15 cellular contexts compared by ENCODE assay signal in genomic region chr1:210527091-210527490, GRCh38.
"Had no signal": no experiment of that assay in that cellular context is flagged by ENCODE, and none has a peak within 500 bp of the region (broad histone marks: within the 10 kb centered on the region; RNA-seq: fewer than 3 reads in every experiment).

No MANE protein-coding gene starts in this region.

- H3K4me1 ChIP-seq: breast epithelium, gastrocnemius medialis, right lobe of liver, spleen, upper lobe of left lung had no signal

- ATAC-seq: activated CD8-positive, alpha-beta T cell treated with anti-CD3 and anti-CD28 coated beads, Interleukin-2, amount 10 ng/mL, durations not matched to agents 7 days and 5 days; gastrocnemius medialis; right lobe of liver; stimulated activated naive CD8-positive, alpha-beta T cell treated with anti-CD3 and anti-CD28 coated beads, Interleukin-15, amount 100 ng/mL, for 72 hours had no signal

- H3K36me3 ChIP-seq: breast epithelium, gastrocnemius medialis, left ventricle myocardium inferior, right lobe of liver, spleen, upper lobe of left lung had no signal

- H3K9me3 ChIP-seq: breast epithelium, gastrocnemius medialis, left ventricle myocardium inferior, right lobe of liver, spleen, upper lobe of left lung had no signal

- DNase-seq: activated CD4-positive, alpha-beta T cell treated with anti-CD3 and anti-CD28 coated beads, Interleukin-2, amount 10 ng/mL, durations not matched to agents 24 days and 14 days; activated CD4-positive, CD25-positive, alpha-beta regulatory T cell; activated CD8-positive, alpha-beta memory T cell treated with anti-CD3 and anti-CD28 coated beads, Interleukin-2, amount 50 U/mL, for 4 hours; activated CD8-positive, alpha-beta T cell treated with anti-CD3 and anti-CD28 coated beads, Interleukin-2, amount 10 ng/mL, durations not matched to agents 7 days and 5 days; activated naive CD8-positive, alpha-beta T cell treated with anti-CD3 and anti-CD28 coated beads for 36 hours; erythroblast; gastrocnemius medialis; left ventricle myocardium inferior; mesenchymal stem cell; nephron progenitor cell; right lobe of liver; spleen; stimulated activated naive CD8-positive, alpha-beta T cell treated with anti-CD3 and anti-CD28 coated beads, Interleukin-15, amount 100 ng/mL, for 72 hours; upper lobe of left lung had no signal

- H3K4me3 ChIP-seq: breast epithelium, gastrocnemius medialis, left ventricle myocardium inferior, right lobe of liver, spleen, upper lobe of left lung had no signal

- H3K27me3 ChIP-seq: breast epithelium, gastrocnemius medialis, right lobe of liver, spleen, upper lobe of left lung had no signal

- H3K27ac ChIP-seq: breast epithelium, gastrocnemius medialis, left ventricle myocardium inferior, right lobe of liver, spleen, upper lobe of left lung had no signal
